In genomic region chrX:97267916-97268680, GRCh38 we compare ENCODE assay signal across 1 cellular context.
TF ChIP-seq lines count a peak whose summit lies in the region.

No MANE protein-coding gene starts in this region.

TF ChIP-seq in endothelial cell of umbilical vein, 7 proteins besides CTCF, POLR2A, EP300 and RAD21:
- TF ChIP-seq JUN (IDR thresholded peaks at IDR 0.05; ENCODE audit: borderline replicate concordance, insufficient read depth, insufficient read length, low read depth) (no peak), MAX (IDR thresholded peaks at IDR 0.05; ENCODE audit: insufficient read depth, insufficient read length) (no peak), FOS (IDR thresholded peaks at IDR 0.05; ENCODE audit: borderline replicate concordance, insufficient read depth, low read length) (no peak), POLR2AphosphoS5 (IDR thresholded peaks at IDR 0.05; ENCODE audit: insufficient read depth, low read depth, low read length) (no peak)
TF ChIP-seq in endothelial cell of umbilical vein: peak in this region for 0.
